In the genomic region with DNA sequence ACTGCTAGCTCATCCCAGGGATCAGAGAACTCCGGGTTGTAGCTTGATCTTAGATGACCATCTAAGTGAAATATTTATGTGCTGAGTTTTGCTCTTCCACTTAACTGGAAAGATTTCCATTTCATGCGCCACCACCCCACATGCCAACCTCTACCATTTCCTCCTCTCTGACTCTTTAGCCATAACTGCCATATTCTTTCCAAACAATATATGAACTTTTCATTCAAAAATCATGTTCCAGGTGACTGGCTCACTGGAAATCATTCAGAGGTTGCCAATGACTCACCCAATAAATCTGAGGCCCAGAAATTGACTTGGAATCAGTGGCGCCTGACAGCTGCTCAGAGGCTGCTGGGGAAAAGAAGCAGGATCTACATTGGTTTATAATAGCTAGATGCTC, we compare ENCODE assay signal across 33 cellular contexts. TPM values are rescaled to one million over a fixed set of nuclear protein-coding genes. Genes with fewer than 3 reads are reported as not detected.
DNase-seq lines count a peak whose midpoint lies in the region; ATAC-seq, FAIRE-seq and TF ChIP-seq lines count a peak whose summit lies in the region.
"Had no signal": no experiment of that assay in that cellular context is flagged by ENCODE, and none has a peak within 500 bp of the region (broad histone marks: within the 10 kb centered on the region; RNA-seq: fewer than 3 reads in every experiment).

No MANE protein-coding gene starts in this region.

- H3K9ac ChIP-seq in endothelial cell of umbilical vein (replicated peaks; ENCODE audit: extremely low read depth, insufficient read depth, low read length): no peak overlapping the region

- no peaks in the 10 kb centered on the region for H3K36me3 ChIP-seq in endothelial cell of umbilical vein (ENCODE audit: control insufficient read depth in 2 of 2, extremely low read depth in 1 of 2, insufficient read depth in 2 of 2, low read length in 2 of 2)
- H3K36me3 ChIP-seq: cardiac muscle cell, esophagus squamous epithelium, gastrocnemius medialis, lower lobe of right lung, suprapubic skin, upper lobe of left lung had no signal

- ATAC-seq in GM19035 (IDR thresholded peaks at IDR 0.05; ENCODE audit: unreplicated experiment): no peak
- ATAC-seq in HG03354 (IDR thresholded peaks at IDR 0.05; ENCODE audit: poor library complexity, severe bottlenecking, unreplicated experiment): no peak
- ATAC-seq in HG02623 (IDR thresholded peaks at IDR 0.05; ENCODE audit: unreplicated experiment): no peak
- ATAC-seq: gastrocnemius medialis; lower lobe of right lung; naive thymus-derived CD8-positive, alpha-beta T cell; stimulated activated memory B cell treated with anti-CD40 and anti-IgM and Interleukin-4, amounts not matched to agents 10 μg/mL and 1 μg/mL and 100 μg/mL, for 72 hours had no signal

- H3K9me1 ChIP-seq in endothelial cell of umbilical vein (replicated peaks; ENCODE audit: control insufficient read depth, extremely low read depth, insufficient read depth, low read length): no peaks in the 10 kb centered on the region

- no peak overlapping the region for H3K4me2 ChIP-seq in endothelial cell of umbilical vein (ENCODE audit: insufficient read depth, low read length)

- peak overlapping the region; percentile 28 for H3K27ac ChIP-seq in endothelial cell of umbilical vein (ENCODE audit: insufficient read depth, low read depth, low read length)
- H3K27ac ChIP-seq: cardiac muscle cell, esophagus squamous epithelium, gastrocnemius medialis, lower lobe of right lung, SK-N-MC, suprapubic skin, upper lobe of left lung had no signal

- POLR2A ChIA-PET in endothelial cell of umbilical vein (lab: Charles Lee): no interaction called here

- no peaks in the 10 kb centered on the region for H3K9me3 ChIP-seq in endothelial cell of umbilical vein (replicated peaks; ENCODE audit: control insufficient read depth, insufficient read depth, low read length)
- H3K9me3 ChIP-seq: gastrocnemius medialis, lower lobe of right lung, suprapubic skin, upper lobe of left lung had no signal

- no peak for TF ChIP-seq CTCF in AG09309 (IDR thresholded peaks at IDR 0.05; ENCODE audit: control insufficient read depth, insufficient read depth, low read depth, low read length, missing control alignments)
- no peak for TF ChIP-seq CTCF in endothelial cell of umbilical vein (IDR thresholded peaks at IDR 0.05; ENCODE audit: extremely low read depth in 1 of 2, insufficient read depth in 1 of 2, low read depth in 1 of 2, low read length in 2 of 2)

- dilution Hi-C loops in endothelial cell of umbilical vein (cut with MboI; ENCODE audit: extremely low pct_ligation_motif_present, low sequenced_read_pairs): no loop called here

- H3K79me2 ChIP-seq in endothelial cell of umbilical vein (ENCODE audit: control insufficient read depth, insufficient read depth, low read length): no peaks in the 10 kb centered on the region

- TF ChIP-seq POLR2A in endothelial cell of umbilical vein (IDR thresholded peaks at IDR 0.05; ENCODE audit: low read depth, low read length): no peak

- BruUV-seq in endothelial cell of umbilical vein (replicated peaks; lab: Mats Ljungman, UMichigan): no TSS peak

- H4K20me1 ChIP-seq in endothelial cell of umbilical vein (replicated peaks; ENCODE audit: control insufficient read depth, extremely low read depth, insufficient read depth, low read length): no peaks in the 10 kb centered on the region

- intact Hi-C loops in endothelial cell of umbilical vein (cut with micrococcal nuclease): no loop called here

- no peak overlapping the region for H2AFZ ChIP-seq in endothelial cell of umbilical vein (ENCODE audit: low read depth, low read length)

- CTCF ChIA-PET in endothelial cell of umbilical vein (lab: Charles Lee): interaction anchor here (1.1 to 2.3 kb wide), 3 partner anchors 28 to 596 kb away, joined by 3 to 9 read pairs (median 6); no protein-coding TSS in a partner anchor

- DNase-seq in AG09309 (ENCODE audit: low read depth) (peak; percentile 64), NCI-H446 treated with DMSO at 0.1 percent for 48 hours (lab: John Stamatoyannopoulos, UW) (peak; percentile 85), endothelial cell of umbilical vein (ENCODE audit: low read depth, low spot score) (peak; percentile 79), myocyte (ENCODE audit: low read depth) (peak; percentile 43), NCI-H2107 (lab: John Stamatoyannopoulos, UW) (no peak)
- DNase-seq: activated B cell treated with CpG ODN at 0.5 μM for 24 hours; activated CD4-positive, alpha-beta T cell treated with anti-CD3 and anti-CD28 coated beads, Interleukin-2, amount 50 U/mL, for 1 hour; activated effector memory CD4-positive, alpha-beta T cell treated with Interleukin-2 at 50 U/mL for 16 hours; activated naive CD8-positive, alpha-beta T cell treated with anti-CD3 and anti-CD28 coated beads for 36 hours; activated T-cell treated with anti-CD3 and anti-CD28 coated beads, Interleukin-2, amount 50 U/mL, for 1 hour; anterior cingulate cortex; CD4-positive, alpha-beta T cell; effector memory CD4-positive, alpha-beta T cell; esophagus squamous epithelium; gastrocnemius medialis; H9; IMR-90; lower lobe of right lung; naive thymus-derived CD8-positive, alpha-beta T cell; NCI-H1048; NCI-H1694; NCI-H510A; occipital lobe; T-helper 1 cell; upper lobe of left lung had no signal

- peak; percentile 57 for FAIRE-seq in endothelial cell of umbilical vein (lab: Jason Lieb, UNC)
- FAIRE-seq: colon had no signal

- H3K4me3 ChIP-seq in AG09309 (ENCODE audit: control insufficient read depth, low read depth, low read length): no peak overlapping the region
- H3K4me3 ChIP-seq in endothelial cell of umbilical vein (replicated peaks in 1 of 3; ENCODE audit: insufficient read depth in 1 of 3, low read depth in 1 of 3, low read length in 3 of 3): no peak overlapping the region
- H3K4me3 ChIP-seq: cardiac muscle cell, esophagus squamous epithelium, gastrocnemius medialis, lower lobe of right lung, SK-N-MC, suprapubic skin, upper lobe of left lung had no signal

- H3K4me1 ChIP-seq in endothelial cell of umbilical vein (ENCODE audit: control insufficient read depth, extremely low read depth, insufficient read depth, low read length): no peaks in the 10 kb centered on the region
- H3K4me1 ChIP-seq: gastrocnemius medialis, suprapubic skin, upper lobe of left lung had no signal

- H3K27me3 ChIP-seq in endothelial cell of umbilical vein (ENCODE audit: control insufficient read depth in 2 of 2, insufficient read depth in 2 of 2, low read length in 2 of 2): no peaks in the 10 kb centered on the region
- H3K27me3 ChIP-seq: cardiac muscle cell, esophagus squamous epithelium, gastrocnemius medialis, suprapubic skin, upper lobe of left lung had no signal

TF ChIP-seq in endothelial cell of umbilical vein, 7 proteins besides CTCF, POLR2A, EP300 and RAD21:
- TF ChIP-seq POLR2AphosphoS5 (IDR thresholded peaks at IDR 0.05; ENCODE audit: insufficient read depth, low read depth, low read length) (peak; percentile 18), GATA2 (IDR thresholded peaks at IDR 0.05; ENCODE audit: insufficient read depth, insufficient read length, low read depth, low read length) (no peak), JUN (IDR thresholded peaks at IDR 0.05; ENCODE audit: borderline replicate concordance, insufficient read depth, insufficient read length, low read depth) (peak; percentile 65)
- TF ChIP-seq, protein P1, sequence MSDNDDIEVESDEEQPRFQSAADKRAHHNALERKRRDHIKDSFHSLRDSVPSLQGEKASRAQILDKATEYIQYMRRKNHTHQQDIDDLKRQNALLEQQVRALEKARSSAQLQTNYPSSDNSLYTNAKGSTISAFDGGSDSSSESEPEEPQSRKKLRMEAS (IDR thresholded peaks at IDR 0.05; ENCODE audit: insufficient read depth, insufficient read length): no peak

RNA-seq across cellular contexts. Expression of gene FAM174B, which starts 31.6 kb away (rescaled TPM):
- total RNA-seq in endothelial cell of umbilical vein (20.0 and 30.2 TPM in 2 replicates), myocyte (12.5 and 16.4 TPM in 2 replicates)
- 22.9 and 25.9 TPM in 2 replicates for polyA plus RNA-seq in endothelial cell of umbilical vein
- polyA plus RNA-seq in endothelial cell of umbilical vein (2011; cell fraction: cytosol; rRNA removed): 31.8 and 39.0 TPM in 2 replicates
- polyA plus RNA-seq in endothelial cell of umbilical vein (2011; cell fraction: nucleus; rRNA removed): 19.9 and 20.4 TPM in 2 replicates
- 70.9 and 71.0 TPM in 2 replicates for polyA plus RNA-seq in endothelial cell of umbilical vein (2012)
- 31.3 and 47.8 TPM in 2 replicates for polyA minus RNA-seq in endothelial cell of umbilical vein
- 10.9 TPM for polyA minus RNA-seq in endothelial cell of umbilical vein (2011; cell fraction: cytosol; rRNA and poly(A)+ RNA removed)
- 16.4 and 32.0 TPM in 2 replicates for polyA minus RNA-seq in endothelial cell of umbilical vein (2011; cell fraction: nucleus; rRNA and poly(A)+ RNA removed)
- polyA plus RNA-seq in myocyte (2012): 13.1 TPM
